9 cellular contexts compared by ENCODE assay signal in genomic region chr4:77600521-77601451, GRCh38. TPM values are rescaled to one million over a fixed set of nuclear protein-coding genes. Genes with fewer than 3 reads are reported as not detected.
DNase-seq lines count a peak whose midpoint lies in the region; ATAC-seq and TF ChIP-seq lines count a peak whose summit lies in the region.
"Had no signal": no experiment of that assay in that cellular context is flagged by ENCODE, and none has a peak within 500 bp of the region (broad histone marks: within the 10 kb centered on the region; RNA-seq: fewer than 3 reads in every experiment).

No MANE protein-coding gene starts in this region.

- H3K36me3 Mint-ChIP-seq in activated naive CD4-positive, alpha-beta T cell treated with anti-CD3 and anti-CD28 coated beads for 36 hours (ENCODE audit: low read depth) = no peaks in the 10 kb centered on the region

- ATAC-seq in thoracic aorta (ENCODE audit: insufficient number of reproducible peaks, low FRiP score, low read depth) = no peak
- ATAC-seq in omental fat pad (ENCODE audit: low FRiP score) = no peak

- H3K27ac Mint-ChIP-seq in activated naive CD4-positive, alpha-beta T cell treated with anti-CD3 and anti-CD28 coated beads for 36 hours = no peak overlapping the region

- H3K9me3 ChIP-seq in thoracic aorta = no peaks in the 10 kb centered on the region

- TF ChIP-seq CTCF in NB4 (IDR thresholded peaks at IDR 0.05; ENCODE audit: low read depth, low read length) = peak; percentile 73
- TF ChIP-seq CTCF in thoracic aorta (IDR thresholded peaks at IDR 0.05) = peak; percentile 71
- peak in 1 of 3 donors; percentile 45 for TF ChIP-seq CTCF in omental fat pad (IDR thresholded peaks at IDR 0.05)

- H3K27me3 Mint-ChIP-seq in activated naive CD4-positive, alpha-beta T cell treated with anti-CD3 and anti-CD28 coated beads for 36 hours (ENCODE audit: low read depth) = peaks cover 11% of the 10 kb centered on the region

- H3K9me3 Mint-ChIP-seq in activated naive CD4-positive, alpha-beta T cell treated with anti-CD3 and anti-CD28 coated beads for 36 hours = no peaks in the 10 kb centered on the region

- CTCF ChIA-PET in activated naive CD4-positive, alpha-beta T cell treated with anti-CD3 and anti-CD28 coated beads for 36 hours (lab: Charles Lee) = interaction anchor here (0.5 to 13.2 kb wide), 57 partner anchors 7 to 350 kb away, joined by 3 to 253 read pairs (median 4); no protein-coding TSS in a partner anchor

- peaks cover 13% of the 10 kb centered on the region for H3K4me1 Mint-ChIP-seq in activated naive CD4-positive, alpha-beta T cell treated with anti-CD3 and anti-CD28 coated beads for 36 hours (ENCODE audit: low read depth)

- no peak overlapping the region for H3K4me3 Mint-ChIP-seq in activated naive CD4-positive, alpha-beta T cell treated with anti-CD3 and anti-CD28 coated beads for 36 hours

- no peak overlapping the region for H3K4me3 ChIP-seq in NB4 (ENCODE audit: low read depth, low read length)
- H3K4me3 ChIP-seq in thoracic aorta = no peak overlapping the region
- H3K4me3 ChIP-seq: skin epidermis had no signal

- no peak overlapping the region for H3K27ac ChIP-seq in thoracic aorta
- H3K27ac ChIP-seq: skin epidermis had no signal

- intact Hi-C loops in activated naive CD4-positive, alpha-beta T cell treated with anti-CD3 and anti-CD28 coated beads for 36 hours (cut with micrococcal nuclease) = loop anchor here (1.0 to 2.0 kb wide), 6 partner anchors 18 to 360 kb away; no protein-coding TSS in a partner anchor

- H3K36me3 ChIP-seq in thoracic aorta = no peaks in the 10 kb centered on the region

- peak; percentile 38 for DNase-seq in NCI-H1105 treated with DMSO at 0.1 percent for 48 hours (lab: John Stamatoyannopoulos, UW)
- no peak for DNase-seq in NCI-H1105 (lab: John Stamatoyannopoulos, UW)
- peak; percentile 26 for DNase-seq in GM19240 (ENCODE audit: insufficient read length, low spot score)
- peak; percentile 40 for DNase-seq in NB4 (ENCODE audit: low read depth)
- DNase-seq in activated naive CD4-positive, alpha-beta T cell treated with anti-CD3 and anti-CD28 coated beads for 36 hours = peak; percentile 59
- peak; percentile 71 for DNase-seq in iPS-NIHi11 (ENCODE audit: low spot score)
- DNase-seq in thoracic aorta (ENCODE audit: low spot score) = no peak
- no peak for DNase-seq in omental fat pad (ENCODE audit: low spot score)

- no peaks in the 10 kb centered on the region for H3K27me3 ChIP-seq in thoracic aorta (replicated peaks; ENCODE audit: insufficient read depth)

- TF ChIP-seq POLR2A in NB4 (IDR thresholded peaks at IDR 0.05; ENCODE audit: extremely low read depth, insufficient read length) = no peak

- no peaks in the 10 kb centered on the region for H3K4me1 ChIP-seq in thoracic aorta (ENCODE audit: control insufficient read depth in 1 of 2, low read depth in 2 of 2)

RNA-seq across cellular contexts. Expression of gene CXCL13, which starts 4.8 kb away (rescaled TPM):
- under 1 TPM; 0.44 to 0.62 TPM for total RNA-seq in activated naive CD4-positive, alpha-beta T cell treated with anti-CD3 and anti-CD28 coated beads for 36 hours
- total RNA-seq in thoracic aorta (not detected), omental fat pad (under 1 TPM in 1 of 4 donors, not detected in 3; 0.79 TPM)

Comparison
In these comparisons a context has a peak if more than half of its experiments do, and no peak if none do; other contexts are left out.
1. DNase-seq: peak in NCI-H1105 treated with DMSO at 0.1 percent for 48 hours (single experiment), GM19240 (single experiment), NB4 (single experiment), activated naive CD4-positive, alpha-beta T cell treated with anti-CD3 and anti-CD28 coated beads for 36 hours (single experiment) and iPS-NIHi11 (single experiment); none in NCI-H1105 (single experiment), thoracic aorta (single experiment) and omental fat pad (single experiment).